ENCODE assay signal across 8 cellular contexts in the genomic region with DNA sequence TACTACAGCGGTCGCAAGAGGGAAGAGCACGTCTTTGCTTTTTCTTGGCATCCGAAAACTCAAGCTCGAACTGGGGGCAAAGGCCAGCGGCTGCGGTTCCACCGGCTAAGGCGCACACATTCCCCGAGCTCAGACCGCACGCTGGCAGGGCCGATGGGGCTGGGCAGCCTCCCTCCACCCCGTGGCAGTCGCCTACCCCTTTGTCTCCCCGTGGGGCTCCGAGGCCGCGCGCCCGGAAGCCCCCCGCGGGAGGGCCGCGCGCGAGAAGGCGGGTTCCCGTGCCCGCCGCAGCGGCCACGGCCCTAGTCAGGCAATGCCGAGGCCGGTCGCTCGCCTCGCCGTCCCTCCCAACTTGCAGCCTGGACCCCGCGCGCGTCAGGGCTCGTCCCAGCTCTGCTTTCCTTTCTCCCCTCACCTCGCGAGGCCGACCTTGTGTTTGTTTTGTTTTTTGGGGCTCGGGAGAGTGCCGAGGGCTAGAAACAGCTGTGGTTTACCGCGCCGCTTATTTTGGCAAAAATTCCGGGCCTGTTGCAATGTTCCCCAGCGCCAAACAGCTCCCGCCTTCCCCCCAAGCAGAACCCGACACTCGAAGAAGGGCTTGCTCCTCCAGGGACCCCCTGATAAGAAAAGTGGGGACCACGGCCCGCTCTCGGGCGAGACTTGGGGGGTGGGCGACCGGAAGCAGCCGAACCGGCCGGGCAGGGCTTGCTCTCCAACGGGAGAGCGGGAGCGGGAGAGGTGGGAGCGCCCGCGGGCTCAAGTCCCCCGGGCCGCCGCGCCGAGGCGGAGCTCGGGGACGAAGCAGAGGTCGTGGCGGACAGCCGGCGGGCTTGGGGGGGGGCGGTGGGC. TPM values are rescaled to one million over a fixed set of nuclear protein-coding genes. Genes with fewer than 3 reads are reported as not detected.
A peak's percentile ranks its signal among the peaks of the same experiment; 100 is the strongest.
DNase-seq lines count a peak whose midpoint lies in the region; ATAC-seq and TF ChIP-seq lines count a peak whose summit lies in the region.

No MANE protein-coding gene starts in this region.

- H3K9me3 ChIP-seq in tibial artery: no peaks in the 10 kb centered on the region

- DNase-seq in AG10803 (ENCODE audit: low read depth): peak; percentile 90
- DNase-seq in HuH-7.5 (ENCODE audit: low spot score): peak; percentile 48
- peak; percentile 64 for DNase-seq in SK-N-DZ (ENCODE audit: low spot score)
- DNase-seq in activated naive CD4-positive, alpha-beta T cell treated with anti-CD3 and anti-CD28 coated beads, Interleukin-2, amount 50 U/mL, for 72 hours (ENCODE audit: low spot score in 2 of 2): peak; percentile 51 to 66
- DNase-seq in glutamatergic neuron: peak; percentile 73
- peak; percentile 94 for DNase-seq in osteocyte (ENCODE audit: extremely low spot score, unreplicated experiment)
- DNase-seq in tibial artery: peak; percentile 60 to 88

- H3K4me3 ChIP-seq in AG10803 (ENCODE audit: low read length) (peak overlapping the region; percentile 90), tibial artery (peak overlapping the region; percentile 95 to 99)

- peaks cover 9% of the 10 kb centered on the region for H3K4me1 Mint-ChIP-seq in glutamatergic neuron (ENCODE audit: low read depth, unreplicated experiment)
- H3K4me1 Mint-ChIP-seq in osteocyte (ENCODE audit: unreplicated experiment): peaks cover 33% of the 10 kb centered on the region

- H3K36me3 ChIP-seq in tibial artery: no peaks in the 10 kb centered on the region

- intact Hi-C loops in tibial artery (cut with DNase I; ENCODE audit: low total_unique reads): loop anchor here (5.0 to 10.0 kb wide), 3 partner anchors 251 to 1159 kb away; partner anchors contain the start of genes APBB2 and UBE2K

- H3K36me3 Mint-ChIP-seq in activated naive CD4-positive, alpha-beta T cell treated with anti-CD3 and anti-CD28 coated beads, Interleukin-2, amount 50 U/mL, for 72 hours: peaks cover 6 to 14% of the 10 kb centered on the region in 2 donors
- H3K36me3 Mint-ChIP-seq in glutamatergic neuron (ENCODE audit: unreplicated experiment) (peaks cover 5% of the 10 kb centered on the region), osteocyte (ENCODE audit: unreplicated experiment) (peaks cover 3% of the 10 kb centered on the region)

- H3K4me1 ChIP-seq in tibial artery: peaks cover 0 to 31% (median 9%) of the 10 kb centered on the region in 4 donors

- H3K27me3 ChIP-seq in tibial artery: no peaks in the 10 kb centered on the region

- H3K27ac ChIP-seq in tibial artery: peak overlapping the region; percentile 97 to 100

- H3K27me3 Mint-ChIP-seq in glutamatergic neuron (ENCODE audit: unreplicated experiment) (peaks cover 9% of the 10 kb centered on the region), osteocyte (ENCODE audit: unreplicated experiment) (no peaks in the 10 kb centered on the region)

- peak; percentile 14 to 39 for ATAC-seq in activated naive CD4-positive, alpha-beta T cell treated with anti-CD3 and anti-CD28 coated beads, Interleukin-2, amount 50 U/mL, for 72 hours

- H3K27ac Mint-ChIP-seq in activated naive CD4-positive, alpha-beta T cell treated with anti-CD3 and anti-CD28 coated beads, Interleukin-2, amount 50 U/mL, for 72 hours: peak overlapping the region; percentile 95 to 97
- peak overlapping the region; percentile 96 for H3K27ac Mint-ChIP-seq in glutamatergic neuron (ENCODE audit: unreplicated experiment)
- peak overlapping the region; percentile 95 for H3K27ac Mint-ChIP-seq in osteocyte (ENCODE audit: unreplicated experiment)

- peak overlapping the region; percentile 92 for H3K4me3 Mint-ChIP-seq in glutamatergic neuron (ENCODE audit: unreplicated experiment)
- peak overlapping the region; percentile 88 for H3K4me3 Mint-ChIP-seq in osteocyte (ENCODE audit: unreplicated experiment)

- TF ChIP-seq CTCF in AG10803 (conservative IDR thresholded peaks at IDR 0.05; ENCODE audit: low read length): peak; percentile 7; the same call in 1 of the 2 replicates
- no peak for TF ChIP-seq CTCF in glutamatergic neuron (IDR thresholded peaks at IDR 0.05; ENCODE audit: partially characterized antibody, unreplicated experiment)
- no peak for TF ChIP-seq CTCF in osteocyte (IDR thresholded peaks at IDR 0.05)
- TF ChIP-seq CTCF in tibial artery (IDR thresholded peaks at IDR 0.05): no peak

- H3K9me3 Mint-ChIP-seq in activated naive CD4-positive, alpha-beta T cell treated with anti-CD3 and anti-CD28 coated beads, Interleukin-2, amount 50 U/mL, for 72 hours: no peaks in the 10 kb centered on the region
- H3K9me3 Mint-ChIP-seq in glutamatergic neuron (ENCODE audit: unreplicated experiment) (peaks cover 12% of the 10 kb centered on the region), osteocyte (ENCODE audit: unreplicated experiment) (no peaks in the 10 kb centered on the region)

- peak; percentile 67 for TF ChIP-seq POLR2A in GM19193 (IDR thresholded peaks at IDR 0.05; ENCODE audit: extremely low read depth, insufficient read depth, insufficient read length)

RNA-seq across cellular contexts. Expression of gene N4BP2, which starts 0.6 kb away (rescaled TPM):
- 8.6 and 11.4 TPM in 2 replicates for polyA plus RNA-seq in SK-N-DZ (2014; cell fraction: cytosol; rRNA removed)
- polyA plus RNA-seq in SK-N-DZ (2014; cell fraction: nucleus; rRNA removed): 7.8 and 10.1 TPM in 2 replicates
- 10 to 100 TPM; 16.1 to 18.6 TPM for total RNA-seq in activated naive CD4-positive, alpha-beta T cell treated with anti-CD3 and anti-CD28 coated beads, Interleukin-2, amount 50 U/mL, for 72 hours
- 9.7 TPM for total RNA-seq in glutamatergic neuron (ENCODE audit: unreplicated experiment)
- 14.9 and 16.4 TPM in 2 replicates for total RNA-seq in osteocyte

Comparison
In these comparisons a context has a peak if more than half of its experiments do, and no peak if none do; other contexts are left out.
1. Peak in every context shown above with its lines: DNase-seq, ATAC-seq, H3K4me3 ChIP-seq and H3K27ac ChIP-seq.